Comparison of ENCODE assay signal across 3 cellular contexts in genomic region chr2:7490672-7491071, GRCh38.
"Had no signal": no experiment of that assay in that cellular context is flagged by ENCODE, and none has a peak within 500 bp of the region (broad histone marks: within the 10 kb centered on the region; RNA-seq: fewer than 3 reads in every experiment).

No MANE protein-coding gene starts in this region.

- H3K4me3 ChIP-seq: GM12878 had no signal

- DNase-seq: GDM1, GF-D8 had no signal

- ATAC-seq: GM12878 had no signal
